Comparison of ENCODE assay signal across 12 cellular contexts in genomic region chr12:75953312-75953906, GRCh38.
DNase-seq lines count a peak whose midpoint lies in the region; ATAC-seq, FAIRE-seq and TF ChIP-seq lines count a peak whose summit lies in the region.
"Had no signal": no experiment of that assay in that cellular context is flagged by ENCODE, and none has a peak within 500 bp of the region (broad histone marks: within the 10 kb centered on the region; RNA-seq: fewer than 3 reads in every experiment).

No MANE protein-coding gene starts in this region.

- peak overlapping the region; percentile 71 for H3K9ac ChIP-seq in astrocyte (ENCODE audit: low read length)

- H3K79me2 ChIP-seq in astrocyte (ENCODE audit: insufficient read depth, low read length) = no peaks in the 10 kb centered on the region

- intact Hi-C loops in left ventricle myocardium superior (cut with micrococcal nuclease) = no loop called here

- TF ChIP-seq CTCF in astrocyte (IDR thresholded peaks at IDR 0.05; ENCODE audit: insufficient read depth, low read depth, low read length) (no peak), thoracic aorta (IDR thresholded peaks at IDR 0.05) (no peak), glutamatergic neuron (IDR thresholded peaks at IDR 0.05; ENCODE audit: partially characterized antibody, unreplicated experiment) (no peak)

- H3K36me3 Mint-ChIP-seq in astrocyte (ENCODE audit: low read depth, unreplicated experiment) = no peaks in the 10 kb centered on the region
- no peaks in the 10 kb centered on the region for H3K36me3 Mint-ChIP-seq in glutamatergic neuron (ENCODE audit: unreplicated experiment)

- peak overlapping the region; percentile 10 for H2AFZ ChIP-seq in astrocyte (ENCODE audit: low read depth, low read length)

- H3K27me3 ChIP-seq in astrocyte (ENCODE audit: insufficient read depth, low read length) (no peaks in the 10 kb centered on the region), thoracic aorta (replicated peaks; ENCODE audit: insufficient read depth) (no peaks in the 10 kb centered on the region)

- peaks cover 28% of the 10 kb centered on the region for H3K4me1 ChIP-seq in astrocyte (ENCODE audit: insufficient read depth, low read length)
- H3K4me1 ChIP-seq in thoracic aorta (ENCODE audit: control insufficient read depth in 1 of 2, low read depth in 2 of 2) = peaks cover 6 to 18% of the 10 kb centered on the region in 2 donors

- FAIRE-seq in astrocyte (lab: Jason Lieb, UNC) = peak; percentile 67

- TF ChIP-seq POLR2A in GM18505 (IDR thresholded peaks at IDR 0.05; ENCODE audit: borderline replicate concordance, extremely low read depth, insufficient read depth, insufficient read length) = no peak

- DNase-seq in NCI-H1092 treated with DMSO at 0.1 percent for 48 hours (lab: John Stamatoyannopoulos, UW) = peak; percentile 28
- DNase-seq in NCI-H1092 (lab: John Stamatoyannopoulos, UW) = no peak
- DNase-seq in astrocyte (ENCODE audit: low read depth) = peak; percentile 56
- no peak for DNase-seq in left ventricle myocardium superior
- no peak for DNase-seq in thoracic aorta (ENCODE audit: low spot score)
- no peak for DNase-seq in mesenteric fat pad (ENCODE audit: low spot score)
- no peak for DNase-seq in glutamatergic neuron
- DNase-seq: AML-193; GOT3; stimulated activated CD4-positive, alpha-beta T cell treated with anti-CD3 and anti-CD28 coated beads, Interleukin-4, amount 100 ng/mL, for 24 hours had no signal

- peak overlapping the region; percentile 49 for H3K4me2 ChIP-seq in astrocyte (ENCODE audit: low read length)

- H3K27ac ChIP-seq in astrocyte (ENCODE audit: low read depth, low read length) (peak overlapping the region; percentile 93), thoracic aorta (peak overlapping the region in 1 of 2 donors; percentile 38)

- H3K36me3 ChIP-seq in astrocyte (ENCODE audit: insufficient read depth, low read length) (no peaks in the 10 kb centered on the region), thoracic aorta (no peaks in the 10 kb centered on the region)

- ATAC-seq in left ventricle myocardium superior = peak; percentile 41
- ATAC-seq in thoracic aorta (ENCODE audit: insufficient number of reproducible peaks, low FRiP score, low read depth) = peak; percentile 31
- no peak for ATAC-seq in GM18505 (IDR thresholded peaks at IDR 0.05; ENCODE audit: unreplicated experiment)

- H3K9me3 ChIP-seq in astrocyte (ENCODE audit: insufficient read depth, low read depth, low read length) = no peaks in the 10 kb centered on the region
- no peaks in the 10 kb centered on the region for H3K9me3 ChIP-seq in thoracic aorta

- no peaks in the 10 kb centered on the region for H4K20me1 ChIP-seq in astrocyte (ENCODE audit: insufficient read depth, low read length)

- H3K4me1 Mint-ChIP-seq in astrocyte (ENCODE audit: low read depth, unreplicated experiment) (peaks cover 26% of the 10 kb centered on the region), glutamatergic neuron (ENCODE audit: low read depth, unreplicated experiment) (peaks cover 12% of the 10 kb centered on the region)

- no peaks in the 10 kb centered on the region for H3K27me3 Mint-ChIP-seq in astrocyte (ENCODE audit: low read depth, unreplicated experiment)
- H3K27me3 Mint-ChIP-seq in glutamatergic neuron (ENCODE audit: unreplicated experiment) = no peaks in the 10 kb centered on the region

- H3K4me3 ChIP-seq in astrocyte (ENCODE audit: insufficient read depth, low read depth, low read length) = no peak overlapping the region
- H3K4me3 ChIP-seq in thoracic aorta = no peak overlapping the region
- H3K4me3 ChIP-seq: lung had no signal

- H3K27ac Mint-ChIP-seq in astrocyte (ENCODE audit: unreplicated experiment) (peak overlapping the region; percentile 100), glutamatergic neuron (ENCODE audit: unreplicated experiment) (no peak overlapping the region)

- H3K9me3 Mint-ChIP-seq in astrocyte (ENCODE audit: unreplicated experiment) = no peaks in the 10 kb centered on the region
- no peaks in the 10 kb centered on the region for H3K9me3 Mint-ChIP-seq in glutamatergic neuron (ENCODE audit: unreplicated experiment)

- H3K4me3 Mint-ChIP-seq in astrocyte (ENCODE audit: unreplicated experiment) (peak overlapping the region; percentile 63), glutamatergic neuron (ENCODE audit: unreplicated experiment) (no peak overlapping the region)

Comparison
In these comparisons a context has a peak if more than half of its experiments do, and no peak if none do; other contexts are left out.
1. DNase-seq: peak in NCI-H1092 treated with DMSO at 0.1 percent for 48 hours (single experiment) and astrocyte (single experiment); none in NCI-H1092 (single experiment), left ventricle myocardium superior (single experiment), thoracic aorta (single experiment), mesenteric fat pad (single experiment) and glutamatergic neuron (single experiment).